Comparison of ENCODE assay signal across 8 cellular contexts in the genomic region with DNA sequence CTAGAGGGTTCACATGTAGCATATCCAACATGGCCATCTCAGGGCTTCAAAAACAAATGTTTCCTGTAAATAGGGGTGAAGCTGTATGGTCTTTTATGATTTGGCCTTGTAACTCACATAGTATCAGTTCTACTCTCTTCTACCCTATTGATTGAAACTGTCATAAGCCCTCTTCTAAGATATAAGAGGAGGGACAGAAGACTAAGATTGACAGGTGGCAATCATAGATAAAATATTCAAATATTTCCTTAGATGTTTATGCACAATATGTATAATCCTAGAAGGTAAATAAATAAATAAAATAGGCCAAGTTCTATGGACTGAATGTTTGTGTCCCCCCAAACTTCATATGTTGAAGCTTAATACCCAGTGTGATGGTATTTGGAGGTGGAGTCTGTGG. TPM values are rescaled to one million over a fixed set of nuclear protein-coding genes. Genes with fewer than 3 reads are reported as not detected.
"Had no signal": no experiment of that assay in that cellular context is flagged by ENCODE, and none has a peak within 500 bp of the region (broad histone marks: within the 10 kb centered on the region; RNA-seq: fewer than 3 reads in every experiment).

No MANE protein-coding gene starts in this region.

- DNase-seq: GDM1, GF-D8 had no signal

- H3K4me3 ChIP-seq: GM12878 had no signal

- ATAC-seq: GM12878 had no signal

- FAIRE-seq: G401.6, GM12878, GM12891, GM12892, GM18507, GM19239 had no signal

RNA-seq across cellular contexts. Expression of gene TCEAL7, which starts 39.4 kb away (rescaled TPM):
- total RNA-seq: GM12878 had no signal
- polyA plus RNA-seq: GM12878 had no signal
